13 cellular contexts compared by ENCODE assay signal in the genomic region with DNA sequence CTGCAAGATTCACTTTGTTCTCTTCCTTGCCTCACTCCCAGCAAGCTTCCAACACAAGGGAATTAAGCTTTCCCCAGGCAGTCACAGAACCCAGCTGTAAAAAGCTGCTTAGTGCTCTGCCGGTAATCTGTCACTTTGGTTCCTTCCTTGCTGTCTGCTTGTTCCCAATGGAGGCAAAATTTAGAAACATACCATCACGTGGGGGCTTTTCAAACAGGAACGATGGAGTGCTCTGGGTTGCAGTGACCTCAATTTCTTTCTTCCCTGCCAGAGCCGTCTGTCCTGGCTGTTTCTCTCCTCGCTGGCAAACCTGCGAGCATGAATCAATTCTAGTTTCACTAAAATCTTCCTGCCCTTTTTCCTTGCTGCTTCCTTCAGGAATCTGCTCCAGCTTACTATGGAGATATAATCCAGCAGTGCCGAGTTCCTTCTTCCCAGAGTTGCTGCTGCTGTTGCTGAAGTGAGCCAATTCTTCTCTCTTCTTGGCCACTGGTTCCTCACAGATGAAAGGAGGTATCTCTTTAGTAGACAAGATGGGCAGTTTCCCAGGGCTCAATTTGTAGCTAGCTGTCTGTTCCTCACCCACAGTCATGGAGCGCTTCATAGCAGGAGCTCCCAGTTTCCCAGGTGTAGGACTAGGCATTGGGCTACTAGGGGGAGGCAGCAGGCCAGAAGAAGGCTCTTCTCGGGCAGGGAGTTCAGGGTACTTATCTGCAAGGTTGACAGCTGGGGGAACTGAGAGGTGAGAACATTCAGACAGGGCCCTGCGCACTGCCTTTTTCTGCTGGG.
DNase-seq lines count a peak whose midpoint lies in the region; ATAC-seq and TF ChIP-seq lines count a peak whose summit lies in the region.
"Had no signal": no experiment of that assay in that cellular context is flagged by ENCODE, and none has a peak within 500 bp of the region (broad histone marks: within the 10 kb centered on the region; RNA-seq: fewer than 3 reads in every experiment).

No MANE protein-coding gene starts in this region.

- H3K36me3 Mint-ChIP-seq in nephron progenitor cell (ENCODE audit: low read depth): peaks cover 46% of the 10 kb centered on the region

- ATAC-seq in Right ventricle myocardium superior (ENCODE audit: poor library complexity): peak; percentile 91
- ATAC-seq in HG02981 (IDR thresholded peaks at IDR 0.05; ENCODE audit: unreplicated experiment): no peak
- ATAC-seq in GM19463 (IDR thresholded peaks at IDR 0.05; ENCODE audit: unreplicated experiment): no peak

- H3K36me3 ChIP-seq in adrenal gland (replicated peaks in 1 of 2) (no peaks in the 10 kb centered on the region), testis (ENCODE audit: low read depth, missing control alignments) (no peaks in the 10 kb centered on the region)

- peak overlapping the region; percentile 67 for H3K4me3 Mint-ChIP-seq in nephron progenitor cell

- TF ChIP-seq POLR2A in adrenal gland (IDR thresholded peaks at IDR 0.05) (no peak), testis (IDR thresholded peaks at IDR 0.05) (no peak)

- DNase-seq in adrenal gland (peak in 5 of 7 donors; percentile 6 to 56 (median 20)), Right ventricle myocardium superior (no peak), nephron progenitor cell (no peak), testis (peak; percentile 54)
- no peak for DNase-seq in activated effector memory CD4-positive, alpha-beta T cell treated with anti-CD3 and anti-CD28 coated beads, Interleukin-2, amount 50 U/mL, for 16 hours
- DNase-seq in activated CD8-positive, alpha-beta memory T cell treated with anti-CD3 and anti-CD28 coated beads, Interleukin-2, amount 50 U/mL, for 4 hours: no peak
- DNase-seq: activated CD4-positive, alpha-beta T cell treated with anti-CD3 and anti-CD28 coated beads, Interleukin-2, amount 50 U/mL, for 4 hours; Caco-2; KBM-7; stimulated activated CD4-positive, alpha-beta T cell treated with anti-CD3 and anti-CD28 coated beads, Interleukin-2, amount 100 ng/mL, for 48 hours; trophoblast cell had no signal

- H3K4me1 Mint-ChIP-seq in nephron progenitor cell: peaks cover 75% of the 10 kb centered on the region

- TF ChIP-seq CTCF in adrenal gland (IDR thresholded peaks at IDR 0.05) (no peak), nephron progenitor cell (IDR thresholded peaks at IDR 0.05) (no peak), testis (IDR thresholded peaks at IDR 0.05) (no peak)

- 68 to 73% (median 70%) methylated on average over 10 of the region's 10 CpGs for WGBS in adrenal gland, 4 donors
- WGBS in testis, 2 donors: 45 to 63% methylated on average over 9 to 10 of the region's 10 CpGs

- no peaks in the 10 kb centered on the region for H3K27me3 Mint-ChIP-seq in nephron progenitor cell (ENCODE audit: low read depth, poor library complexity)

- H3K9me3 ChIP-seq in adrenal gland (replicated peaks in 1 of 3) (no peaks in the 10 kb centered on the region), testis (no peaks in the 10 kb centered on the region)
- H3K9me3 ChIP-seq: Caco-2 had no signal

- H3K27ac Mint-ChIP-seq in nephron progenitor cell: peak overlapping the region; percentile 98

- H3K27ac ChIP-seq in adrenal gland: peak overlapping the region in 2 of 5 donors; percentile 11 to 71
- peak overlapping the region; percentile 24 to 53 for H3K27ac ChIP-seq in testis

- H3K27me3 ChIP-seq in adrenal gland (no peaks in the 10 kb centered on the region), testis (no peaks in the 10 kb centered on the region)

- intact Hi-C loops in adrenal gland (cut with DNase I): no loop called here
- intact Hi-C loops in Right ventricle myocardium superior (cut with DNase I): no loop called here
- intact Hi-C loops in testis (cut with DNase I; ENCODE audit: low total_unique reads): no loop called here

- H3K9me3 Mint-ChIP-seq in nephron progenitor cell: peaks cover 18% of the 10 kb centered on the region

- peaks cover 0 to 14% of the 10 kb centered on the region in 2 donors for H3K4me1 ChIP-seq in adrenal gland (replicated peaks in 1 of 2)
- H3K4me1 ChIP-seq in testis: peaks cover 16% of the 10 kb centered on the region
- H3K4me1 ChIP-seq: Caco-2 had no signal

- H3K4me3 ChIP-seq in adrenal gland (no peak overlapping the region), testis (no peak overlapping the region)

Comparison
In these comparisons a context has a peak if more than half of its experiments do, and no peak if none do; other contexts are left out.
1. DNase-seq: peak in adrenal gland (5 of 7) and testis (single experiment); none in Right ventricle myocardium superior (single experiment), nephron progenitor cell (single experiment), activated effector memory CD4-positive, alpha-beta T cell treated with anti-CD3 and anti-CD28 coated beads, Interleukin-2, amount 50 U/mL, for 16 hours (single experiment) and activated CD8-positive, alpha-beta memory T cell treated with anti-CD3 and anti-CD28 coated beads, Interleukin-2, amount 50 U/mL, for 4 hours (single experiment).